ENCODE assay signal across 9 cellular contexts in the genomic region with DNA sequence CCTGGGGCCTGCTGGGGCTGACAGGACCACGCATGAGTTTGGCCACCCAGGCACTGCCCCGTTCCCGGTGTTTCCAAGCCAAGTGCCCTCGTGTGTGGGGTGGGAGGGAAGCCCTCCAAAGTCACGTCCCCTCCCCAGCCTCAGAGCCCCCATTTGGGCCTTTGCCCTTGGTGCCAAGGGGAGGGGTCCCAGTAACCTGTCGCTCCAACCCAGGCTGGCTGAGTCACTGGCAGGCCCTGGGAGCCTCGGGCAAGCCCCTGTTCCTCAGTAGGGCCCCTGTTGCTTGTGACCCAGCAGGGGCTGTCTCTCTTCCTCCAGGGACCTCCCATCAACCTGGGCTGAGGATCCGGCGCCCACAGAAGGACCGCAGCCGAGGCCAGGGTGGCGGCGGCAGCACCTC. TPM values are rescaled to one million over a fixed set of nuclear protein-coding genes. Genes with fewer than 3 reads are reported as not detected.
"Had no signal": no experiment of that assay in that cellular context is flagged by ENCODE, and none has a peak within 500 bp of the region (broad histone marks: within the 10 kb centered on the region; RNA-seq: fewer than 3 reads in every experiment).

No MANE protein-coding gene starts in this region.

- H3K4me3 ChIP-seq: GM23248 had no signal

- ATAC-seq: HepG2 had no signal

- H3K4me1 Mint-ChIP-seq: IgD-negative memory B cell had no signal

- DNase-seq: GM23248, H9, HCEC 1CT, HFFc6, KBM-7 had no signal

- H3K4me3 Mint-ChIP-seq: H9, HFFc6, IgD-negative memory B cell had no signal

- H2AFZ ChIP-seq: GM23248 had no signal

- H3K27me3 Mint-ChIP-seq: IgD-negative memory B cell had no signal

- H3K27ac ChIP-seq: GM23248, HL-60 had no signal

- H3K36me3 Mint-ChIP-seq: IgD-negative memory B cell had no signal

- H3K9me3 Mint-ChIP-seq: HFFc6, IgD-negative memory B cell had no signal

- H3K27ac Mint-ChIP-seq: H9, HFFc6, IgD-negative memory B cell had no signal

- H3K9ac ChIP-seq: GM23248 had no signal

RNA-seq across cellular contexts. Expression of a gene that starts 13.7 kb away (rescaled TPM):
- polyA plus RNA-seq: IgD-negative memory B cell had no signal

RNA-seq across cellular contexts. Expression of a gene that starts 36.4 kb away (rescaled TPM):
- total RNA-seq: GM23248, HepG2, HFFc6, HT1080 had no signal
- polyA plus RNA-seq: GM23248, HepG2, IgD-negative memory B cell had no signal
